Comparison of ENCODE assay signal across 21 cellular contexts in the genomic region with DNA sequence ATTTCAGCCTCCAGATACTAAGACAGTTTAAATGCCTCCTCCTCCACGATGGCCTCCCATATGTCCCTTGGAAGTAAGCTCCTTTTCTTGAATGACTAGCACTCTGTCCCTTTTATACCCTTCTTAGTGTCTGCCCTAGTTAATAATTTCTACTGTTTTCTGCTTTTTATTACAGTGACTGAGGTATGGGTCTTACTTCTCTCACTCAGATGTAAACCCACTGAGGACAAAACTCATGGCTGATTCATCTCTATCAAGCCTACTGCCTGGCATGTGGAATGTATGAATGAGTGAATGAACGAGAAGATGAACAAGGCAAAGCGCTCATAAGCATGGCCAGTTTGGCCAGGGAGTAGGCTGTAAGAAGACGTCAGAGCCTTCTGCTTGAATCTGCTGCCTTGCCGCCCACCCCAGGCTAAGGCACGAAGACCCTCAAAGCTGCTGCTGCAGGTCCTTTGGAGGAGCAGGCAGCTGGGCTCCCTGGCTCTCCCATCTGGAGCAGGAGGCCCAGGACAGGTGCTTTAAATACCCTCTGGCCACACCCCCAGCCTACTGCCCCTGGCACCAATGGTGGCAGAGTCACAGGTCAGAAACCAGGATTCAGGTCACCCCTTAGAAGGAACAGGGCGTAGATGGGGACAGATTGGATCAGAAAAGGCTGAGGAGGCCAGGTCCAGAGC. TPM values are rescaled to one million over a fixed set of nuclear protein-coding genes. Genes with fewer than 3 reads are reported as not detected.
"Had no signal": no experiment of that assay in that cellular context is flagged by ENCODE, and none has a peak within 500 bp of the region (broad histone marks: within the 10 kb centered on the region; RNA-seq: fewer than 3 reads in every experiment).

No MANE protein-coding gene starts in this region.

- DNase-seq: activated CD4-positive, alpha-beta T cell treated with anti-CD3 and anti-CD28 coated beads, Interleukin-2, amount 10 ng/mL, durations not matched to agents 7 days and 5 days; activated CD8-positive, alpha-beta memory T cell treated with anti-CD3 and anti-CD28 coated beads, Interleukin-2, amount 50 U/mL, for 4 hours; activated effector memory CD4-positive, alpha-beta T cell treated with Interleukin-2 at 50 U/mL for 16 hours; activated naive CD4-positive, alpha-beta T cell treated with anti-CD3 and anti-CD28 coated beads, Interleukin-2, amount 10 ng/mL, durations not matched to agents 7 days and 5 days; activated T-cell treated with anti-CD3 and anti-CD28 coated beads, Interleukin-2, amount 50 U/mL, for 48 hours; cerebellar nuclear complex; cortex of kidney; stimulated activated naive CD8-positive, alpha-beta T cell treated with anti-CD3 and anti-CD28 coated beads, Interleukin-15, Interleukin-2, amounts not matched to agents 100 U/mL and 50 U/mL, for 24 hours; T1000 had no signal

- H3K4me3 Mint-ChIP-seq: activated CD4-positive, alpha-beta T cell treated with anti-CD3 and anti-CD28 coated beads, Interleukin-2, amount 10 ng/mL, durations not matched to agents 7 days and 5 days; activated naive CD4-positive, alpha-beta T cell treated with anti-CD3 and anti-CD28 coated beads, Interleukin-2, amount 10 ng/mL, durations not matched to agents 7 days and 5 days; type B pancreatic cell had no signal

- FAIRE-seq: astrocyte, endometrium, frontal cortex had no signal

- H3K4me1 Mint-ChIP-seq: activated CD4-positive, alpha-beta T cell treated with anti-CD3 and anti-CD28 coated beads, Interleukin-2, amount 10 ng/mL, durations not matched to agents 7 days and 5 days; activated naive CD4-positive, alpha-beta T cell treated with anti-CD3 and anti-CD28 coated beads, Interleukin-2, amount 10 ng/mL, durations not matched to agents 7 days and 5 days had no signal

- H3K4me3 ChIP-seq: breast epithelium, right atrium auricular region, suprapubic skin had no signal

- H3K9me3 ChIP-seq: right atrium auricular region, suprapubic skin had no signal

- H3K36me3 ChIP-seq: breast epithelium, right atrium auricular region, suprapubic skin had no signal

- ATAC-seq: activated CD4-positive, CD25-positive, alpha-beta regulatory T cell treated with anti-CD3 and anti-CD28 coated beads, Interleukin-2, amount 50 U/mL, for 24 hours; stimulated activated naive CD8-positive, alpha-beta T cell treated with anti-CD3 and anti-CD28 coated beads, Interleukin-15, Interleukin-2, amounts not matched to agents 100 U/mL and 50 U/mL, for 24 hours had no signal

- H3K36me3 Mint-ChIP-seq: activated naive CD4-positive, alpha-beta T cell treated with anti-CD3 and anti-CD28 coated beads, Interleukin-2, amount 10 ng/mL, durations not matched to agents 7 days and 5 days; type B pancreatic cell had no signal

- H3K27ac Mint-ChIP-seq: activated CD4-positive, alpha-beta T cell treated with anti-CD3 and anti-CD28 coated beads, Interleukin-2, amount 10 ng/mL, durations not matched to agents 7 days and 5 days; activated naive CD4-positive, alpha-beta T cell treated with anti-CD3 and anti-CD28 coated beads, Interleukin-2, amount 10 ng/mL, durations not matched to agents 7 days and 5 days; progenitor cell of endocrine pancreas; type B pancreatic cell had no signal

- H3K27me3 ChIP-seq: breast epithelium, right atrium auricular region had no signal

- H3K9me3 Mint-ChIP-seq: activated CD4-positive, alpha-beta T cell treated with anti-CD3 and anti-CD28 coated beads, Interleukin-2, amount 10 ng/mL, durations not matched to agents 7 days and 5 days; type B pancreatic cell had no signal

- H3K27ac ChIP-seq: breast epithelium, right atrium auricular region, suprapubic skin had no signal

- H3K4me1 ChIP-seq: breast epithelium, right atrium auricular region, suprapubic skin had no signal

RNA-seq across cellular contexts. Expression of a gene that starts 8.2 kb away (rescaled TPM):
- total RNA-seq: activated CD4-positive, alpha-beta T cell treated with anti-CD3 and anti-CD28 coated beads, Interleukin-2, amount 10 ng/mL, durations not matched to agents 7 days and 5 days; frontal cortex; progenitor cell of endocrine pancreas had no signal
- polyA plus RNA-seq: neural cell had no signal

RNA-seq across cellular contexts. Expression of a gene that starts 27.0 kb away (rescaled TPM):
- total RNA-seq: activated CD4-positive, alpha-beta T cell treated with anti-CD3 and anti-CD28 coated beads, Interleukin-2, amount 10 ng/mL, durations not matched to agents 7 days and 5 days had no signal
- polyA plus RNA-seq: neural cell had no signal

RNA-seq across cellular contexts. Expression of a gene that starts 45.8 kb away (rescaled TPM):
- total RNA-seq: activated CD4-positive, alpha-beta T cell treated with anti-CD3 and anti-CD28 coated beads, Interleukin-2, amount 10 ng/mL, durations not matched to agents 7 days and 5 days; lower leg skin; skeletal muscle tissue; suprapubic skin had no signal
- polyA plus RNA-seq: neural cell had no signal
